ENCODE assay signal across 40 cellular contexts in the genomic region with DNA sequence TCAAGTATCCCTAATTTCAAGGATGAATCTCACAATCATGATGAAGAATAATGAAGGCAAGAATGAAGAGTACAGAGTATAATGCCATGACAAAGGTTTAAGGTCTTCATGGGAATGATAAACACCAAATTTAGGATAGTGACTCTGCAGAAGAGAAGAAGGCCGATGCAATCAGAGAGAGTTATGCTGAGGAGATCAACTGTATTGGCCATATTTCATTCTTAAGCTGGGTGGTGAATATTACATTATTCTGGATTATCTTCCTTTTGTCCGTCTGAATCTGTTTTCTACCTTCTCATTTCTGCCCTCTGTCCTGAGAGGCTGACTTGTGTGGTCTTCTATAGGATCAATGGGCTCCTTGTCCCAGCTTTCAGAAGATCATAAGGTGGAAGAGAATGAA.
"Had no signal": no experiment of that assay in that cellular context is flagged by ENCODE, and none has a peak within 500 bp of the region (broad histone marks: within the 10 kb centered on the region; RNA-seq: fewer than 3 reads in every experiment).

No MANE protein-coding gene starts in this region.

- H3K27ac ChIP-seq: adrenal gland, ascending aorta, body of pancreas, brain microvascular endothelial cell, breast epithelium, cardiac muscle cell had no signal

- FAIRE-seq: astrocyte, bronchial epithelial cell had no signal

- H3K4me1 Mint-ChIP-seq: activated naive CD4-positive, alpha-beta T cell treated with anti-CD3 and anti-CD28 coated beads, Interleukin-2, amount 10 ng/mL, durations not matched to agents 7 days and 5 days; activated naive CD4-positive, alpha-beta T cell treated with anti-CD3 and anti-CD28 coated beads, Interleukin-2, amount 50 U/mL, for 24 hours; activated naive CD8-positive, alpha-beta T cell treated with anti-CD3 and anti-CD28 coated beads for 36 hours; activated naive CD8-positive, alpha-beta T cell treated with anti-CD3 and anti-CD28 coated beads, Interleukin-2, amount 10 ng/mL, durations not matched to agents 7 days and 5 days; activated naive CD8-positive, alpha-beta T cell treated with anti-CD3 and anti-CD28 coated beads, Interleukin-2, amount 50 U/mL, for 24 hours; activated T-helper 17 cell treated with anti-CD3 and anti-CD28 coated beads, Interleukin-2, amount 50 U/mL, for 72 hours; brain; central memory CD8-positive, alpha-beta T cell had no signal

- H3K36me3 Mint-ChIP-seq: activated naive CD4-positive, alpha-beta T cell treated with anti-CD3 and anti-CD28 coated beads, Interleukin-2, amount 10 ng/mL, durations not matched to agents 7 days and 5 days; activated naive CD4-positive, alpha-beta T cell treated with anti-CD3 and anti-CD28 coated beads, Interleukin-2, amount 50 U/mL, for 24 hours; activated naive CD8-positive, alpha-beta T cell; activated naive CD8-positive, alpha-beta T cell treated with anti-CD3 and anti-CD28 coated beads, Interleukin-2, amount 10 ng/mL, durations not matched to agents 7 days and 5 days; brain had no signal

- H3K9me3 ChIP-seq: adrenal gland, ascending aorta, body of pancreas, breast epithelium had no signal

- H3K36me3 ChIP-seq: adrenal gland, ascending aorta, brain microvascular endothelial cell, breast epithelium, cardiac muscle cell had no signal

- H3K9me3 Mint-ChIP-seq: activated naive CD4-positive, alpha-beta T cell treated with anti-CD3 and anti-CD28 coated beads for 36 hours; activated naive CD4-positive, alpha-beta T cell treated with anti-CD3 and anti-CD28 coated beads, Interleukin-2, amount 10 ng/mL, durations not matched to agents 7 days and 5 days; activated naive CD8-positive, alpha-beta T cell treated with anti-CD3 and anti-CD28 coated beads, Interleukin-2, amount 50 U/mL, for 24 hours; activated T-cell treated with anti-CD3 and anti-CD28 coated beads, Interleukin-2, amount 50 U/mL, for 24 hours; activated T-helper 1 cell treated with anti-CD3 and anti-CD28 coated beads, Interleukin-12 subunit alpha, Interleukin-12 subunit beta, Interleukin-2, Interleukin-4 antibody, amounts not matched to agents 30 ng/mL and 10 ng/mL and 1 ng/mL, durations not matched to agents 14 hours and 24 hours and 36 hours; activated T-helper 2 cell treated with anti-CD3 and anti-CD28 coated beads, Interferon-gamma antibody, Interleukin-2, Interleukin-4, amounts not matched to agents 10 μg/mL and 5 μg/mL and 100 μg/mL, durations not matched to agents 14 hours and 24 hours and 36 hours had no signal

- H3K4me3 Mint-ChIP-seq: activated naive CD4-positive, alpha-beta T cell treated with anti-CD3 and anti-CD28 coated beads for 36 hours; activated naive CD4-positive, alpha-beta T cell treated with anti-CD3 and anti-CD28 coated beads, Interleukin-2, amount 10 ng/mL, durations not matched to agents 7 days and 5 days; activated naive CD4-positive, alpha-beta T cell treated with anti-CD3 and anti-CD28 coated beads, Interleukin-2, amount 50 U/mL, for 24 hours; activated naive CD8-positive, alpha-beta T cell; activated naive CD8-positive, alpha-beta T cell treated with anti-CD3 and anti-CD28 coated beads for 36 hours; activated naive CD8-positive, alpha-beta T cell treated with anti-CD3 and anti-CD28 coated beads, Interleukin-2, amount 10 ng/mL, durations not matched to agents 7 days and 5 days; activated naive CD8-positive, alpha-beta T cell treated with anti-CD3 and anti-CD28 coated beads, Interleukin-2, amount 50 U/mL, for 24 hours; activated T-cell treated with anti-CD3 and anti-CD28 coated beads, Interleukin-2, amount 50 U/mL, for 24 hours; activated T-cell treated with anti-CD3 and anti-CD28 coated beads, Interleukin-2, amount 50 U/mL, for 4 hours; activated T-cell treated with anti-CD3 and anti-CD28 coated beads, Interleukin-2, amount 50 U/mL, for 72 hours; activated T-helper 1 cell treated with anti-CD3 and anti-CD28 coated beads, Interleukin-12 subunit alpha, Interleukin-12 subunit beta, Interleukin-2, Interleukin-4 antibody, amounts not matched to agents 30 ng/mL and 10 ng/mL and 1 ng/mL, durations not matched to agents 14 hours and 24 hours and 36 hours; activated T-helper 17 cell treated with anti-CD3 and anti-CD28 coated beads, Interleukin-2, amount 50 U/mL, for 72 hours; brain; central memory CD8-positive, alpha-beta T cell had no signal

- H3K27ac Mint-ChIP-seq: activated naive CD4-positive, alpha-beta T cell treated with anti-CD3 and anti-CD28 coated beads for 36 hours; activated naive CD4-positive, alpha-beta T cell treated with anti-CD3 and anti-CD28 coated beads, Interleukin-2, amount 10 ng/mL, durations not matched to agents 7 days and 5 days; activated naive CD4-positive, alpha-beta T cell treated with anti-CD3 and anti-CD28 coated beads, Interleukin-2, amount 50 U/mL, for 24 hours; activated naive CD4-positive, alpha-beta T cell treated with anti-CD3 and anti-CD28 coated beads, Interleukin-2, amount 50 U/mL, for 72 hours; activated naive CD8-positive, alpha-beta T cell; activated naive CD8-positive, alpha-beta T cell treated with anti-CD3 and anti-CD28 coated beads for 36 hours; activated naive CD8-positive, alpha-beta T cell treated with anti-CD3 and anti-CD28 coated beads, Interleukin-2, amount 10 ng/mL, durations not matched to agents 7 days and 5 days; activated naive CD8-positive, alpha-beta T cell treated with anti-CD3 and anti-CD28 coated beads, Interleukin-2, amount 50 U/mL, for 24 hours; activated T-cell treated with anti-CD3 and anti-CD28 coated beads, Interleukin-2, amount 50 U/mL, for 24 hours; activated T-cell treated with anti-CD3 and anti-CD28 coated beads, Interleukin-2, amount 50 U/mL, for 72 hours; activated T-helper 1 cell treated with anti-CD3 and anti-CD28 coated beads, Interleukin-12 subunit alpha, Interleukin-12 subunit beta, Interleukin-2, Interleukin-4 antibody, amounts not matched to agents 30 ng/mL and 10 ng/mL and 1 ng/mL, durations not matched to agents 14 hours and 24 hours and 36 hours; activated T-helper 17 cell treated with anti-CD3 and anti-CD28 coated beads, Interleukin-2, amount 50 U/mL, for 72 hours; activated T-helper 2 cell treated with anti-CD3 and anti-CD28 coated beads, Interferon-gamma antibody, Interleukin-2, Interleukin-4, amounts not matched to agents 10 μg/mL and 5 μg/mL and 100 μg/mL, durations not matched to agents 14 hours and 24 hours and 36 hours; brain had no signal

- H3K27me3 Mint-ChIP-seq: activated naive CD4-positive, alpha-beta T cell treated with anti-CD3 and anti-CD28 coated beads, Interleukin-2, amount 50 U/mL, for 24 hours; activated naive CD8-positive, alpha-beta T cell; activated naive CD8-positive, alpha-beta T cell treated with anti-CD3 and anti-CD28 coated beads for 36 hours; activated naive CD8-positive, alpha-beta T cell treated with anti-CD3 and anti-CD28 coated beads, Interleukin-2, amount 50 U/mL, for 24 hours had no signal

- H3K4me3 ChIP-seq: adrenal gland, ascending aorta, body of pancreas, breast epithelium, cardiac muscle cell had no signal

- H3K4me1 ChIP-seq: adrenal gland, ascending aorta, body of pancreas, breast epithelium had no signal

- ATAC-seq: activated naive CD4-positive, alpha-beta T cell treated with anti-CD3 and anti-CD28 coated beads, Interleukin-2, amount 50 U/mL, for 72 hours; activated naive CD8-positive, alpha-beta T cell treated with anti-CD3 and anti-CD28 coated beads, Interleukin-2, amount 50 U/mL, for 24 hours; activated T-cell treated with anti-CD3 and anti-CD28 coated beads, Interleukin-2, amount 50 U/mL, for 4 hours; activated T-cell treated with anti-CD3 and anti-CD28 coated beads, Interleukin-2, amount 50 U/mL, for 72 hours; activated T-helper 17 cell treated with anti-CD3 and anti-CD28 coated beads, Interleukin-2, amount 50 U/mL, for 72 hours; body of pancreas had no signal

- DNase-seq: activated effector memory CD4-positive, alpha-beta T cell treated with anti-CD3 and anti-CD28 coated beads, Interleukin-2, amount 50 U/mL, for 16 hours; activated effector memory CD4-positive, alpha-beta T cell treated with Interleukin-2 at 50 U/mL for 16 hours; activated gamma-delta T cell; activated gamma-delta T cell treated with Interleukin-2 at 50 U/mL for 16 hours; activated naive CD4-positive, alpha-beta T cell; activated naive CD4-positive, alpha-beta T cell treated with anti-CD3 and anti-CD28 coated beads for 36 hours; activated naive CD4-positive, alpha-beta T cell treated with anti-CD3 and anti-CD28 coated beads, Interleukin-2, amount 10 ng/mL, durations not matched to agents 7 days and 5 days; activated naive CD4-positive, alpha-beta T cell treated with anti-CD3 and anti-CD28 coated beads, Interleukin-2, amount 50 U/mL, for 16 hours; activated naive CD4-positive, alpha-beta T cell treated with Interleukin-2 at 50 U/mL for 16 hours; activated naive CD8-positive, alpha-beta T cell treated with anti-CD3 and anti-CD28 coated beads for 36 hours; activated naive CD8-positive, alpha-beta T cell treated with anti-CD3 and anti-CD28 coated beads, Interleukin-2, amount 10 ng/mL, durations not matched to agents 7 days and 5 days; activated naive CD8-positive, alpha-beta T cell treated with anti-CD3 and anti-CD28 coated beads, Interleukin-2, amount 50 U/mL, for 24 hours; activated T-cell treated with anti-CD3 and anti-CD28 coated beads, Interleukin-2, amount 50 U/mL, for 1 hour; activated T-cell treated with anti-CD3 and anti-CD28 coated beads, Interleukin-2, amount 50 U/mL, for 24 hours; activated T-cell treated with anti-CD3 and anti-CD28 coated beads, Interleukin-2, amount 50 U/mL, for 4 hours; activated T-cell treated with anti-CD3 and anti-CD28 coated beads, Interleukin-2, amount 50 U/mL, for 48 hours; activated T-cell treated with anti-CD3 and anti-CD28 coated beads, Interleukin-2, amount 50 U/mL, for 72 hours; adrenal gland; amniotic stem cell; amygdala; anterior cingulate cortex; aorta; body of pancreas; brain microvascular endothelial cell; caudate nucleus; central memory CD4-positive, alpha-beta T cell; cerebellar nuclear complex had no signal

- H3K27me3 ChIP-seq: adrenal gland, ascending aorta, body of pancreas, brain microvascular endothelial cell, breast epithelium, cardiac muscle cell had no signal
